In genomic region chr6:26133730-26134129, GRCh38 we compare ENCODE assay signal across 23 cellular contexts. TPM values are rescaled to one million over a fixed set of nuclear protein-coding genes. Genes with fewer than 3 reads are reported as not detected.
DNase-seq lines count a peak whose midpoint lies in the region; ATAC-seq, FAIRE-seq and TF ChIP-seq lines count a peak whose summit lies in the region.
"Had no signal": no experiment of that assay in that cellular context is flagged by ENCODE, and none has a peak within 500 bp of the region (broad histone marks: within the 10 kb centered on the region; RNA-seq: fewer than 3 reads in every experiment).

No MANE protein-coding gene starts in this region.

- in situ Hi-C loops in K562 (cut with MboI), result no loop called here

- TF ChIP-seq POLR2A in K562 (conservative IDR thresholded peaks at IDR 0.05) (peak; percentile 51), suprapubic skin (IDR thresholded peaks at IDR 0.05) (no peak)

- intact Hi-C loops in K562 (cut with micrococcal nuclease), result no loop called here

- FAIRE-seq in K562 (lab: Jason Lieb, UNC), result no peak
- FAIRE-seq: HTR-8/SVneo had no signal

- TF ChIP-seq EP300 in K562 (IDR thresholded peaks at IDR 0.05; ENCODE audit: low read length) (no peak), suprapubic skin (IDR thresholded peaks at IDR 0.05) (no peak)

- CTCF ChIA-PET in K562 (lab: Yijun Ruan, JAX; ENCODE audit: low intra/inter-chr PET ratio), result no interaction called here

- H3K4me3 ChIP-seq in SK-N-MC (no peak overlapping the region), K562 (no peak overlapping the region), suprapubic skin (no peak overlapping the region)

- peaks cover 92% of the 10 kb centered on the region for H3K79me2 ChIP-seq in K562 (ENCODE audit: control insufficient read depth, insufficient read depth, low read length)

- H3K9me3 Mint-ChIP-seq in activated naive CD8-positive, alpha-beta T cell (ENCODE audit: low read depth), result no peaks in the 10 kb centered on the region
- H3K9me3 Mint-ChIP-seq in activated naive CD8-positive, alpha-beta T cell treated with anti-CD3 and anti-CD28 coated beads, Interleukin-2, amount 50 U/mL, for 24 hours, result peaks cover 3% of the 10 kb centered on the region
- no peaks in the 10 kb centered on the region for H3K9me3 Mint-ChIP-seq in type B pancreatic cell
- H3K9me3 Mint-ChIP-seq: CD14-positive monocyte had no signal

- TF ChIP-seq CTCF in K562 (IDR thresholded peaks at IDR 0.05 in 2 of 3, conservative IDR thresholded peaks at IDR 0.05 in 1 of 3; ENCODE audit: insufficient read depth in 2 of 3, low read depth in 1 of 3, low read length in 3 of 3) (no peak), type B pancreatic cell (conservative IDR thresholded peaks at IDR 0.05) (no peak), suprapubic skin (IDR thresholded peaks at IDR 0.05) (no peak)

- no peak for ATAC-seq in activated naive CD8-positive, alpha-beta T cell treated with anti-CD3 and anti-CD28 coated beads, Interleukin-2, amount 50 U/mL, for 24 hours
- peak; percentile 14 for ATAC-seq in K562
- no peak for ATAC-seq in activated CD4-positive, CD25-positive, alpha-beta regulatory T cell treated with anti-CD3 and anti-CD28 coated beads, Interleukin-2, amount 50 U/mL, for 24 hours
- ATAC-seq: HCT116 had no signal

- peaks cover 15% of the 10 kb centered on the region for H3K36me3 Mint-ChIP-seq in activated naive CD8-positive, alpha-beta T cell
- peaks cover 7% of the 10 kb centered on the region for H3K36me3 Mint-ChIP-seq in activated naive CD8-positive, alpha-beta T cell treated with anti-CD3 and anti-CD28 coated beads, Interleukin-2, amount 50 U/mL, for 24 hours (ENCODE audit: low read depth)
- peaks cover 23% of the 10 kb centered on the region for H3K36me3 Mint-ChIP-seq in type B pancreatic cell

- no peak for TF ChIP-seq RAD21 in K562 (CRISPR knock-in tag; conservative IDR thresholded peaks at IDR 0.05 in 1 of 2, IDR thresholded peaks at IDR 0.05 in 1 of 2)

- H3K27ac Mint-ChIP-seq in activated naive CD8-positive, alpha-beta T cell, result peak overlapping the region; percentile 13
- H3K27ac Mint-ChIP-seq in activated naive CD8-positive, alpha-beta T cell treated with anti-CD3 and anti-CD28 coated beads, Interleukin-2, amount 50 U/mL, for 24 hours, result no peak overlapping the region
- H3K27ac Mint-ChIP-seq in type B pancreatic cell, result peak overlapping the region; percentile 2
- H3K27ac Mint-ChIP-seq: CD14-positive monocyte had no signal

- peaks cover 37% of the 10 kb centered on the region for H3K4me1 Mint-ChIP-seq in activated naive CD8-positive, alpha-beta T cell (ENCODE audit: low read depth)
- H3K4me1 Mint-ChIP-seq in activated naive CD8-positive, alpha-beta T cell treated with anti-CD3 and anti-CD28 coated beads, Interleukin-2, amount 50 U/mL, for 24 hours, result peaks cover 33% of the 10 kb centered on the region
- peaks cover 15% of the 10 kb centered on the region for H3K4me1 Mint-ChIP-seq in type B pancreatic cell (ENCODE audit: unreplicated experiment)

- H2AFZ ChIP-seq in K562 (ENCODE audit: low read depth, low read length), result no peak overlapping the region

- H3K4me2 ChIP-seq in K562 (ENCODE audit: insufficient read depth, low read length), result peak overlapping the region; percentile 50
- H3K4me2 ChIP-seq: KMS-11 had no signal

- H3K4me3 Mint-ChIP-seq in activated naive CD8-positive, alpha-beta T cell, result no peak overlapping the region
- no peak overlapping the region for H3K4me3 Mint-ChIP-seq in activated naive CD8-positive, alpha-beta T cell treated with anti-CD3 and anti-CD28 coated beads, Interleukin-2, amount 50 U/mL, for 24 hours
- H3K4me3 Mint-ChIP-seq in type B pancreatic cell, result no peak overlapping the region
- H3K4me3 Mint-ChIP-seq: CD14-positive monocyte had no signal

- WGBS in K562 (ENCODE audit: insufficient coverage, low coverage, missing lambda C conversion rate), result 83% methylated on average over 2 of the region's 2 CpGs
- 95% methylated on average over 2 of the region's 2 CpGs for WGBS in suprapubic skin

- H3K36me3 ChIP-seq in SK-N-MC (ENCODE audit: insufficient read depth, low read length), result peaks cover 13% of the 10 kb centered on the region
- peaks cover 96% of the 10 kb centered on the region for H3K36me3 ChIP-seq in K562 (ENCODE audit: control insufficient read depth, insufficient read depth, low read length)
- H3K36me3 ChIP-seq in suprapubic skin, result peaks cover 9% of the 10 kb centered on the region

- BruUV-seq in K562 (replicated peaks; lab: Mats Ljungman, UMichigan), result TSS peak; percentile 0

- H3K9me1 ChIP-seq in K562 (ENCODE audit: control insufficient read depth, insufficient read depth, low read length), result peaks cover 11% of the 10 kb centered on the region

- POLR2A ChIA-PET in K562 (lab: Yijun Ruan, JAX), result interaction anchor here (0.6 to 11.5 kb wide), 10 partner anchors 8 to 287 kb away, joined by 3 to 190 read pairs (median 4); a partner anchor contains a TSS

- peaks cover 56% of the 10 kb centered on the region for H4K20me1 ChIP-seq in K562 (replicated peaks; ENCODE audit: control insufficient read depth, insufficient read depth, low read length)

- H3K27me3 Mint-ChIP-seq in activated naive CD8-positive, alpha-beta T cell, result no peaks in the 10 kb centered on the region
- no peaks in the 10 kb centered on the region for H3K27me3 Mint-ChIP-seq in activated naive CD8-positive, alpha-beta T cell treated with anti-CD3 and anti-CD28 coated beads, Interleukin-2, amount 50 U/mL, for 24 hours
- no peaks in the 10 kb centered on the region for H3K27me3 Mint-ChIP-seq in type B pancreatic cell

- no peak for DNase-seq in activated naive CD8-positive, alpha-beta T cell treated with anti-CD3 and anti-CD28 coated beads, Interleukin-2, amount 50 U/mL, for 24 hours
- no peak for DNase-seq in SK-N-MC (ENCODE audit: low read depth, low spot score)
- no peak for DNase-seq in K562 (ENCODE audit: extremely low read depth in 1 of 4, low spot score in 3 of 4)
- DNase-seq in type B pancreatic cell (ENCODE audit: extremely low spot score, unreplicated experiment), result no peak
- no peak for DNase-seq in HPDE6-E6E7 (ENCODE audit: extremely low spot score)
- no peak for DNase-seq in suprapubic skin (ENCODE audit: low spot score in 2 of 2)
- DNase-seq: COR-L47; DMS 273 treated with DMSO at 0.1 percent for 48 hours; DMS79 treated with DMSO at 0.1 percent for 48 hours; GOT3; NCI-H1092 treated with DMSO at 0.1 percent for 48 hours; NCI-H1436 treated with DMSO at 0.1 percent for 48 hours; NCI-H1930; NCI-H748 treated with DMSO at 0.1 percent for 48 hours; NK-92 treated with Interleukin-12 subunit alpha and Interleukin-12 subunit beta, amount 100 ng/mL, for 24 hours; SHP77 treated with DMSO at 0.1 percent for 48 hours had no signal

- no peaks in the 10 kb centered on the region for H3K9me3 ChIP-seq in SK-N-MC (ENCODE audit: low read depth, low read length)
- no peaks in the 10 kb centered on the region for H3K9me3 ChIP-seq in K562 (replicated peaks; ENCODE audit: control insufficient read depth, insufficient read depth, low read depth, low read length)
- no peaks in the 10 kb centered on the region for H3K9me3 ChIP-seq in suprapubic skin

- no peaks in the 10 kb centered on the region for H3K27me3 ChIP-seq in K562 (ENCODE audit: control insufficient read depth in 2 of 2, insufficient read depth in 2 of 2, low read length in 2 of 2)
- no peaks in the 10 kb centered on the region for H3K27me3 ChIP-seq in suprapubic skin

- H3K27ac ChIP-seq in SK-N-MC (peak overlapping the region; percentile 100), K562 (ENCODE audit: extremely low read depth, low read depth, low read length) (no peak overlapping the region), suprapubic skin (no peak overlapping the region)
- H3K27ac ChIP-seq: KMS-11, RWPE1 had no signal

- H3K9ac ChIP-seq in SK-N-MC (ENCODE audit: insufficient read length) (peak overlapping the region; percentile 21), K562 (ENCODE audit: insufficient read depth in 1 of 2, low read depth in 2 of 2, low read length in 2 of 2) (no peak overlapping the region)
- H3K9ac ChIP-seq: KMS-11 had no signal

- H3K4me1 ChIP-seq in K562 (replicated peaks in 1 of 2; ENCODE audit: control insufficient read depth in 2 of 2, insufficient read depth in 2 of 2, low read length in 2 of 2) (peaks cover 3 to 24% of the 10 kb centered on the region in 2 experiments; a peak in 3 of 5 replicates), suprapubic skin (peaks cover 10% of the 10 kb centered on the region)

TF ChIP-seq in K562, 482 proteins besides CTCF, POLR2A, EP300 and RAD21 (continues in another document):
- TF ChIP-seq NFIX (CRISPR knock-in tag; IDR thresholded peaks at IDR 0.05; ENCODE audit: low read depth), result no peak
- no peak for TF ChIP-seq KDM1A (IDR thresholded peaks at IDR 0.05)

RNA-seq across cellular contexts. Expression of gene HFE, which starts 46.5 kb away (rescaled TPM):
- 2.3 and 3.3 TPM in 2 replicates for total RNA-seq in K562 (2011; cell fraction: chromatin; rRNA removed; ENCODE audit: low replicate concordance)
- 1.3 and 2.2 TPM in 2 replicates for total RNA-seq in K562 (2011; cell fraction: nucleolus; rRNA removed)
- total RNA-seq in K562 (2011; cell fraction: nucleoplasm; rRNA removed), result 2.1 and 3.3 TPM in 2 replicates
- total RNA-seq in K562 (2014; rRNA removed) (0.14 and 0.73 TPM in 2 replicates), K562 (2014; rRNA removed; fragmentation: Illumina TruSeq; extraction: Trizol) (0.76 and 1.1 TPM in 2 replicates), K562 (2015; rRNA removed; fragmentation: Illumina TruSeq; extraction: Trizol) (1.2 and 1.3 TPM in 2 replicates), K562 (2021) (0.58 and 0.98 TPM in 2 replicates), type B pancreatic cell (ENCODE audit: low replicate concordance) (2.2 and 2.6 TPM in 2 replicates), suprapubic skin (1 to 10 TPM; 2.1 to 4.2 (median 3.6) TPM)
- polyA plus RNA-seq in K562 (2011; rRNA removed) (0.54 and 1.1 TPM in 2 replicates), K562 (2014; fragmentation: Illumina TruSeq; extraction: Trizol) (0.78 and 0.89 TPM in 2 replicates), K562 (2014; fragmentation: Nextera tagmentation; extraction: Ambion mirVana) (under 1 TPM; 0.17 to 0.31 TPM), K562 (2014; rRNA removed) (0.84 and 1.2 TPM in 2 replicates)
- polyA plus RNA-seq in K562 (2011; cell fraction: cytosol; rRNA removed), result 0.66 and 0.88 TPM in 2 replicates
- 0.65 and 0.95 TPM in 2 replicates for polyA plus RNA-seq in K562 (2011; cell fraction: nucleus; rRNA removed)
- polyA plus RNA-seq in K562 (2012), result 1.8 and 2.4 TPM in 2 replicates
- polyA minus RNA-seq in K562 (2011; rRNA and poly(A)+ RNA removed), result 1.3 and 1.7 TPM in 2 replicates
- 0.95 TPM in 1 of 2 replicates, not detected in the other for polyA minus RNA-seq in K562 (2011; cell fraction: cytosol; rRNA and poly(A)+ RNA removed)
- polyA minus RNA-seq in K562 (2011; cell fraction: nucleus; rRNA and poly(A)+ RNA removed), result 0.44 and 0.94 TPM in 2 replicates
